In the genomic region with DNA sequence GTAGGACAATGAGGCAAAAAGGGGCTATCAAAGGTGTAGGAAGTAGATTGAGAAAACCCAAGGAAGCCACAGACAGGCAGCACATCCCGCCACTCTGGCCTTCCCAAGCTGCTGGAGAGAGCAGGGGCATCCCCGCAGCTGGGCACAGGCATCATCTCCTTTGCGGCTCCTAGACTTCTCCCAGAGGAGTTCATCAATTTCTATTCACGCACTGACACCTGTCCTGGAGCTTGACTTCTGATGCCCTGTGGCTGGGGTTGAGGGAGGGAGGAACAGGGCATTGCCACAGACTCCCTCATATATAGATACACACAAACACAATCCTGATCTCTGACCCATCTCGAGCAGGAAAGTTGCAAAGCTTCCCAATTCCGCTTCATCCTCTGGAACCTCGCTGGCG, we compare ENCODE assay signal across 27 cellular contexts. TPM values are rescaled to one million over a fixed set of nuclear protein-coding genes. Genes with fewer than 3 reads are reported as not detected.
"Had no signal": no experiment of that assay in that cellular context is flagged by ENCODE, and none has a peak within 500 bp of the region (broad histone marks: within the 10 kb centered on the region; RNA-seq: fewer than 3 reads in every experiment).

No MANE protein-coding gene starts in this region.

- H3K36me3 ChIP-seq: cardiac muscle cell, neutrophil, right lobe of liver had no signal

- H3K79me2 ChIP-seq: hepatocyte had no signal

- H3K27me3 Mint-ChIP-seq: activated naive CD8-positive, alpha-beta T cell; activated T-helper 17 cell treated with anti-CD3 and anti-CD28 coated beads, Interleukin-2, amount 50 U/mL, for 72 hours; effector memory CD8-positive, alpha-beta T cell had no signal

- H3K27ac ChIP-seq: adrenal gland, cardiac muscle cell, gastroesophageal sphincter, hepatocyte, neutrophil, right lobe of liver, skin epidermis, upper lobe of left lung had no signal

- ATAC-seq: activated CD8-positive, alpha-beta T cell treated with anti-CD3 and anti-CD28 coated beads for 36 hours; activated T-helper 17 cell treated with anti-CD3 and anti-CD28 coated beads, Interleukin-2, amount 50 U/mL, for 72 hours; effector memory CD8-positive, alpha-beta T cell; gastroesophageal sphincter; left ventricle myocardium superior; right lobe of liver; stimulated activated effector memory CD8-positive, alpha-beta T cell treated with anti-CD3 and anti-CD28 coated beads, Interleukin-12 subunit alpha, Interleukin-12 subunit beta, amount 100 ng/mL, for 72 hours had no signal

- H3K4me2 ChIP-seq: hepatocyte had no signal

- H3K36me3 Mint-ChIP-seq: mesothelial cell of epicardium had no signal

- H3K9me3 Mint-ChIP-seq: activated CD8-positive, alpha-beta T cell treated with anti-CD3 and anti-CD28 coated beads for 36 hours; activated T-cell treated with anti-CD3 and anti-CD28 coated beads, Interleukin-2, amount 50 U/mL, for 24 hours; activated T-helper 17 cell treated with anti-CD3 and anti-CD28 coated beads, Interleukin-2, amount 50 U/mL, for 72 hours; effector memory CD8-positive, alpha-beta T cell; mesothelial cell of epicardium; naive B cell; nephron progenitor cell; stimulated activated effector memory CD8-positive, alpha-beta T cell treated with anti-CD3 and anti-CD28 coated beads, Interleukin-12 subunit alpha, Interleukin-12 subunit beta, amount 100 ng/mL, for 72 hours; stimulated activated naive CD8-positive, alpha-beta T cell treated with anti-CD3 and anti-CD28 coated beads, Interleukin-15, Interleukin-2, amounts not matched to agents 100 ng/mL and 50 ng/mL, for 24 hours had no signal

- DNase-seq: activated CD4-positive, alpha-beta T cell treated with anti-CD3 and anti-CD28 coated beads, Interleukin-2, amount 50 U/mL, for 1 hour; activated CD4-positive, CD25-positive, alpha-beta regulatory T cell treated with anti-CD3 and anti-CD28 coated beads, Interleukin-2, amount 50 U/mL, for 72 hours; activated CD8-positive, alpha-beta T cell treated with anti-CD3 and anti-CD28 coated beads for 36 hours; activated T-cell treated with anti-CD3 and anti-CD28 coated beads, Interleukin-2, amount 50 U/mL, for 24 hours; aorta; cortex of kidney; effector memory CD8-positive, alpha-beta T cell; erythroblast; left ventricle myocardium superior; naive B cell; nephron progenitor cell; right lobe of liver; stimulated activated CD4-positive, alpha-beta T cell treated with anti-CD3 and anti-CD28 coated beads, Interleukin-4, amount 100 ng/mL, for 24 hours; T-helper 2 cell; upper lobe of left lung had no signal

- H2AFZ ChIP-seq: hepatocyte had no signal

- H3K27ac Mint-ChIP-seq: activated CD8-positive, alpha-beta T cell treated with anti-CD3 and anti-CD28 coated beads for 36 hours; activated naive CD8-positive, alpha-beta T cell; activated T-cell treated with anti-CD3 and anti-CD28 coated beads, Interleukin-2, amount 50 U/mL, for 24 hours; activated T-helper 17 cell treated with anti-CD3 and anti-CD28 coated beads, Interleukin-2, amount 50 U/mL, for 72 hours; mesothelial cell of epicardium; nephron progenitor cell; progenitor cell of endocrine pancreas; stimulated activated effector memory CD8-positive, alpha-beta T cell treated with anti-CD3 and anti-CD28 coated beads, Interleukin-12 subunit alpha, Interleukin-12 subunit beta, amount 100 ng/mL, for 72 hours; stimulated activated naive CD8-positive, alpha-beta T cell treated with anti-CD3 and anti-CD28 coated beads, Interleukin-15, Interleukin-2, amounts not matched to agents 100 ng/mL and 50 ng/mL, for 24 hours had no signal

- H3K4me3 Mint-ChIP-seq: activated CD8-positive, alpha-beta T cell treated with anti-CD3 and anti-CD28 coated beads for 36 hours; activated naive CD8-positive, alpha-beta T cell; activated T-cell treated with anti-CD3 and anti-CD28 coated beads, Interleukin-2, amount 50 U/mL, for 24 hours; activated T-helper 17 cell treated with anti-CD3 and anti-CD28 coated beads, Interleukin-2, amount 50 U/mL, for 72 hours; effector memory CD8-positive, alpha-beta T cell; mesothelial cell of epicardium; naive B cell; nephron progenitor cell; stimulated activated effector memory CD8-positive, alpha-beta T cell treated with anti-CD3 and anti-CD28 coated beads, Interleukin-12 subunit alpha, Interleukin-12 subunit beta, amount 100 ng/mL, for 72 hours; stimulated activated naive CD8-positive, alpha-beta T cell treated with anti-CD3 and anti-CD28 coated beads, Interleukin-15, Interleukin-2, amounts not matched to agents 100 ng/mL and 50 ng/mL, for 24 hours had no signal

- H3K4me3 ChIP-seq: adrenal gland, cardiac muscle cell, gastroesophageal sphincter, hepatocyte, right lobe of liver, skin epidermis, upper lobe of left lung had no signal

- H3K9me3 ChIP-seq: adrenal gland, gastroesophageal sphincter, neutrophil, right lobe of liver, upper lobe of left lung had no signal

RNA-seq across cellular contexts. Expression of a gene that starts 1.9 kb away (rescaled TPM):
- total RNA-seq: hepatocyte had no signal
